17 cellular contexts compared by ENCODE assay signal in the genomic region with DNA sequence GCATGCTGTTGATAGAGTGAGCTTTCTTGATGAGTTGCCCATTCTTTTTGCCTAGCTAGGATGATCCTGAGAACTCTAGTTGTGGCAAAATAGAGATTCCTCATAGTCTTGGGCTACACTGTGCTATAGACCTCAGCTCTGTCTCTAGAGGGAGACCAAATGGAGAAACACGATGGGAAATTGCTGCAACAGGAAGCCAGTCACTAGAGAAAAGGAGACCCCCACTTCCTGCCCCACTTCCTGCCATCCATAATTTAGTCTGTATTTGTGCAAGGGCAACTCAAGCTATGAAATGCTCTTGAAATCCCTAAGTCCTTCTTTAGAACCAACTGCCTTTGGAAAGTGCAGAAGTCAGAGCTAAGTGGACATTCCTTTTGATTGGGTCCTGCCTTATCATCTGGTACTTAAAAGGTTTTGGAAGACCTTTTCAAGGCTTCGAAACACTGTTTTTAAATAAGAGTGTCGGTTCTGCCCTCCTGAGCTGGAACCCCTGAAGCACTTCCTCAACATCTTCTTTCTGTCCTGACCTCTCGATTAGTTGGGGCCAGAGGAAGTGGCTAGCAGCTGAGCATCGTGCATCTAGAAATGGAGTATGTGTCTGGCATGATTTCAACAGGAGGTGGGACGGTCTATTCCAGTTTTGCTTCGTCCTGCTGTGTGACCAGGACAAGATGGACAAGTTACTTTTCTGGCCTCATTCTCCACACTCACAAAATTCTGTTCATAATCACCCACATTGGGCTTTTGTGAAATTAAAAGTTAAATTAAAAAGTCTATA. TPM values are rescaled to one million over a fixed set of nuclear protein-coding genes. Genes with fewer than 3 reads are reported as not detected.
DNase-seq lines count a peak whose midpoint lies in the region; FAIRE-seq and TF ChIP-seq lines count a peak whose summit lies in the region.
"Had no signal": no experiment of that assay in that cellular context is flagged by ENCODE, and none has a peak within 500 bp of the region (broad histone marks: within the 10 kb centered on the region; RNA-seq: fewer than 3 reads in every experiment).

No MANE protein-coding gene starts in this region.

- no peaks in the 10 kb centered on the region for H3K9me3 Mint-ChIP-seq in HFFc6
- H3K9me3 Mint-ChIP-seq: activated B cell treated with CpG ODN at 0.5 μM for 24 hours had no signal

- CTCF ChIA-PET in AG04450 (lab: Charles Lee), result interaction anchor here (1.1 to 1.4 kb wide), 4 partner anchors 8 to 353 kb away, joined by 3 to 4 read pairs (median 4); a partner anchor contains a TSS

- H3K36me3 Mint-ChIP-seq in HFFc6 (ENCODE audit: low read depth), result no peaks in the 10 kb centered on the region
- H3K36me3 Mint-ChIP-seq: IgD-negative memory B cell had no signal

- no peak for DNase-seq in AG04450 (ENCODE audit: low read depth, low spot score)
- no peak for DNase-seq in HFFc6
- DNase-seq in SKM-1 (lab: John Stamatoyannopoulos, UW; ENCODE audit: unreplicated experiment), result peak; percentile 85
- peak; percentile 14 to 49 for DNase-seq in lung microvascular endothelial cell (ENCODE audit: low read depth in 2 of 2)
- no peak for DNase-seq in activated gamma-delta T cell treated with Interleukin-2 at 50 U/mL for 16 hours
- DNase-seq in D721Med (ENCODE audit: insufficient read length, low spot score), result no peak
- DNase-seq in NCI-H2227 (lab: John Stamatoyannopoulos, UW; ENCODE audit: unreplicated experiment), result no peak
- DNase-seq in NCI-H748 (lab: John Stamatoyannopoulos, UW; ENCODE audit: unreplicated experiment), result no peak
- DNase-seq: activated B cell treated with CpG ODN at 0.5 μM for 24 hours; dermis blood vessel endothelial cell; DMS79 treated with DMSO at 0.1 percent for 48 hours; NCI-H187 treated with DMSO at 0.1 percent for 48 hours; NCI-H526 treated with DMSO at 0.1 percent for 48 hours; retina; stimulated activated CD4-positive, alpha-beta T cell treated with anti-CD3 and anti-CD28 coated beads, Interleukin-2, amount 100 ng/mL, for 48 hours; uterus had no signal

- H3K4me3 ChIP-seq in AG04450 (ENCODE audit: low read depth, low read length), result no peak overlapping the region
- H3K4me3 ChIP-seq: uterus had no signal

- no peaks in the 10 kb centered on the region for H3K27me3 ChIP-seq in AG04450 (ENCODE audit: control insufficient read depth, insufficient read depth, low read length)
- H3K27me3 ChIP-seq: uterus had no signal

- H3K4me3 Mint-ChIP-seq in HFFc6, result peak overlapping the region; percentile 5; the same call in 1 of the 2 replicates
- H3K4me3 Mint-ChIP-seq: activated B cell treated with CpG ODN at 0.5 μM for 24 hours, IgD-negative memory B cell had no signal

- H3K27me3 Mint-ChIP-seq in HFFc6 (ENCODE audit: insufficient read depth), result no peaks in the 10 kb centered on the region

- H3K9me3 ChIP-seq in AG04450 (ENCODE audit: control insufficient read depth, insufficient read depth, low read length), result no peaks in the 10 kb centered on the region
- H3K9me3 ChIP-seq: uterus had no signal

- peak overlapping the region; percentile 98 for H3K27ac Mint-ChIP-seq in HFFc6
- H3K27ac Mint-ChIP-seq: activated B cell treated with CpG ODN at 0.5 μM for 24 hours, IgD-negative memory B cell had no signal

- peak overlapping the region; percentile 21 for H3K27ac ChIP-seq in AG04450 (ENCODE audit: low read depth, low read length)
- H3K27ac ChIP-seq: uterus had no signal

- TF ChIP-seq CTCF in AG04450 (IDR thresholded peaks at IDR 0.05; ENCODE audit: low read depth, low read length) (no peak), HFFc6 (IDR thresholded peaks at IDR 0.05) (no peak), D721Med (IDR thresholded peaks at IDR 0.05; ENCODE audit: insufficient read depth, missing control alignments) (no peak)

- peaks cover 89% of the 10 kb centered on the region for H3K4me1 Mint-ChIP-seq in HFFc6 (ENCODE audit: low read depth)
- H3K4me1 Mint-ChIP-seq: activated B cell treated with CpG ODN at 0.5 μM for 24 hours had no signal

- no peak for FAIRE-seq in D721Med (lab: Jason Lieb, UNC)

- POLR2A ChIA-PET in AG04450 (lab: Yijun Ruan, JAX), result interaction anchor here (0.6 to 1.3 kb wide), 2 partner anchors 8 to 534 kb away, joined by 3 to 4 read pairs; a partner anchor contains a TSS

RNA-seq across cellular contexts. Expression of a gene that starts 8.6 kb away (rescaled TPM):
- 10.6 and 12.5 TPM in 2 replicates for polyA plus RNA-seq in AG04450 (2011; rRNA removed)
- 10.1 and 11.0 TPM in 2 replicates for polyA minus RNA-seq in AG04450 (2011; rRNA and poly(A)+ RNA removed)
- total RNA-seq in HFFc6 (2021; fragmentation: NEBNext Ultra II Directional; extraction: Animal tissue kit (Norgen Biotek cat#: 25700)), result 10 to 100 TPM in 1 of 6 experiments, 1 to 10 TPM in 5; 4.6 to 10.5 (median 5.0) TPM
- under 0.01 TPM in 2 replicates for total RNA-seq in lung microvascular endothelial cell
- total RNA-seq: activated B cell treated with CpG ODN at 0.5 μM for 24 hours had no signal
- polyA plus RNA-seq: IgD-negative memory B cell had no signal

Comparison
In these comparisons a context has a peak if more than half of its experiments do, and no peak if none do; other contexts are left out.
1. DNase-seq: peak in SKM-1 (single experiment) and lung microvascular endothelial cell (2 of 2); none in AG04450 (single experiment), HFFc6 (single experiment), activated gamma-delta T cell treated with Interleukin-2 at 50 U/mL for 16 hours (single experiment), D721Med (single experiment), NCI-H2227 (single experiment) and NCI-H748 (single experiment).